In the genomic region with DNA sequence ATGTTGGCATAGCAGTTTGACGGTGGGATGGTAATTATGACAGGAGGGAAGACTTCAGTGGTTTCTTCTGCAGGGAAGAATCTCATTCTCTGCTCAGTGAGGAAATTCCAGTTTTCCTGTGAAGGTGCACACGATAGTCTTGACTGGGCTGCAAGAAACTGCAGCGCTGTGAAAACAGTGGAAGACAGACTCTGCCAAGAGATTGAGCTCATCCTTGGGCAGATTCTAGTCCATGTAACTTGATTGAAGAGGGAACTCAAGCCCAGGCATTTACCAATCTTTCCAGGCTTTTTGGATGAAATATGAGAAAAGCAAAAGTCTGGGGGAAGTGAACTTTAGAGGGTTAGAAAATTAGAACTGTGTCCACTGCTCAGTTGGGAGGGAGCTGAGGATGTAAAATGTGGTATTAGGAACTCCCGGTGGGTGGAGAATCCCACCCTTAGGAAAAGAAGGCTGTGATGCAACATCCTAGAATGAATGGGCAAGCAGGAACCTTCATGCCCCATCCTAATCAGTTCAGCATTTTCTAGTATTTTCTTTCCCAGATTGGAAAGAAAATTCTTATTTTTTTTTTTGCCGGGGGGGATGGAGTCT, we compare ENCODE assay signal across 24 cellular contexts.
"Had no signal": no experiment of that assay in that cellular context is flagged by ENCODE, and none has a peak within 500 bp of the region (broad histone marks: within the 10 kb centered on the region; RNA-seq: fewer than 3 reads in every experiment).

No MANE protein-coding gene starts in this region.

- H3K27me3 ChIP-seq: body of pancreas, gastrocnemius medialis, neural progenitor cell, right lobe of liver had no signal

- DNase-seq: activated CD4-positive, alpha-beta T cell treated with anti-CD3 and anti-CD28 coated beads for 48 hours; activated CD4-positive, alpha-beta T cell treated with anti-CD3 and anti-CD28 coated beads, Interleukin-2, amount 50 U/mL, for 48 hours; activated CD8-positive, alpha-beta memory T cell treated with anti-CD3 and anti-CD28 coated beads for 24 hours; body of pancreas; caudate nucleus; gastrocnemius medialis; glutamatergic neuron; islet precursor cell; left ventricle myocardium inferior; naive thymus-derived CD4-positive, alpha-beta T cell; occipital lobe; posterior cingulate gyrus; right lobe of liver; stimulated activated CD4-positive, alpha-beta T cell treated with anti-CD3 and anti-CD28 coated beads, Interleukin-4, amount 100 ng/mL, for 24 hours; trophoblast cell had no signal

- H3K27ac Mint-ChIP-seq: activated naive CD4-positive, alpha-beta T cell treated with anti-CD3 and anti-CD28 coated beads, Interleukin-2, amount 50 U/mL, for 72 hours; activated T-helper 17 cell treated with anti-CD3 and anti-CD28 coated beads, Interleukin-2, amount 50 U/mL, for 72 hours; naive thymus-derived CD4-positive, alpha-beta T cell; neural progenitor cell; stimulated activated effector memory CD8-positive, alpha-beta T cell treated with anti-CD3 and anti-CD28 coated beads, Interleukin-12 subunit alpha, Interleukin-12 subunit beta, amount 100 ng/mL, for 72 hours; stimulated activated naive CD8-positive, alpha-beta T cell treated with anti-CD3 and anti-CD28 coated beads, Interleukin-15, Interleukin-2, amounts not matched to agents 100 ng/mL and 50 ng/mL, for 24 hours had no signal

- H3K36me3 Mint-ChIP-seq: activated naive CD4-positive, alpha-beta T cell treated with anti-CD3 and anti-CD28 coated beads, Interleukin-2, amount 50 U/mL, for 72 hours; naive thymus-derived CD4-positive, alpha-beta T cell; stimulated activated effector memory CD8-positive, alpha-beta T cell treated with anti-CD3 and anti-CD28 coated beads, Interleukin-12 subunit alpha, Interleukin-12 subunit beta, amount 100 ng/mL, for 72 hours had no signal

- H3K4me3 ChIP-seq: body of pancreas, gastrocnemius medialis, left ventricle myocardium inferior, neural progenitor cell, right lobe of liver, skin epidermis, thoracic aorta had no signal

- H3K27ac ChIP-seq: body of pancreas, gastrocnemius medialis, left ventricle myocardium inferior, neural progenitor cell, right lobe of liver, skin epidermis, thoracic aorta, VCaP had no signal

- ATAC-seq: activated CD4-positive, CD25-positive, alpha-beta regulatory T cell treated with anti-CD3 and anti-CD28 coated beads, Interleukin-2, amount 50 U/mL, for 24 hours; activated naive CD4-positive, alpha-beta T cell treated with anti-CD3 and anti-CD28 coated beads, Interleukin-2, amount 50 U/mL, for 72 hours; activated T-helper 17 cell treated with anti-CD3 and anti-CD28 coated beads, Interleukin-2, amount 50 U/mL, for 72 hours; body of pancreas; gastrocnemius medialis; naive thymus-derived CD4-positive, alpha-beta T cell; right lobe of liver; stimulated activated effector memory CD8-positive, alpha-beta T cell treated with anti-CD3 and anti-CD28 coated beads, Interleukin-12 subunit alpha, Interleukin-12 subunit beta, amount 100 ng/mL, for 72 hours had no signal

- H3K36me3 ChIP-seq: gastrocnemius medialis, neural progenitor cell had no signal

- H3K4me3 Mint-ChIP-seq: activated T-helper 17 cell treated with anti-CD3 and anti-CD28 coated beads, Interleukin-2, amount 50 U/mL, for 72 hours; naive thymus-derived CD4-positive, alpha-beta T cell; neural progenitor cell; stimulated activated effector memory CD8-positive, alpha-beta T cell treated with anti-CD3 and anti-CD28 coated beads, Interleukin-12 subunit alpha, Interleukin-12 subunit beta, amount 100 ng/mL, for 72 hours; stimulated activated naive CD8-positive, alpha-beta T cell treated with anti-CD3 and anti-CD28 coated beads, Interleukin-15, Interleukin-2, amounts not matched to agents 100 ng/mL and 50 ng/mL, for 24 hours had no signal

- H3K9me3 ChIP-seq: body of pancreas, gastrocnemius medialis, left ventricle myocardium inferior, right lobe of liver, thoracic aorta had no signal

- H3K4me1 ChIP-seq: right lobe of liver had no signal

- H3K9me3 Mint-ChIP-seq: activated naive CD4-positive, alpha-beta T cell treated with anti-CD3 and anti-CD28 coated beads, Interleukin-2, amount 50 U/mL, for 72 hours; activated T-helper 17 cell treated with anti-CD3 and anti-CD28 coated beads, Interleukin-2, amount 50 U/mL, for 72 hours; neural progenitor cell; stimulated activated effector memory CD8-positive, alpha-beta T cell treated with anti-CD3 and anti-CD28 coated beads, Interleukin-12 subunit alpha, Interleukin-12 subunit beta, amount 100 ng/mL, for 72 hours; stimulated activated naive CD8-positive, alpha-beta T cell treated with anti-CD3 and anti-CD28 coated beads, Interleukin-15, Interleukin-2, amounts not matched to agents 100 ng/mL and 50 ng/mL, for 24 hours had no signal
